In genomic region chr9:22170990-22171663, GRCh38 we compare ENCODE assay signal across 11 cellular contexts.
DNase-seq lines count a peak whose midpoint lies in the region; ATAC-seq and TF ChIP-seq lines count a peak whose summit lies in the region.
"Had no signal": no experiment of that assay in that cellular context is flagged by ENCODE, and none has a peak within 500 bp of the region (broad histone marks: within the 10 kb centered on the region; RNA-seq: fewer than 3 reads in every experiment).

No MANE protein-coding gene starts in this region.

- TF ChIP-seq CTCF in OCI-LY7 (conservative IDR thresholded peaks at IDR 0.05; ENCODE audit: low read length) (no peak), osteoblast (IDR thresholded peaks at IDR 0.05; ENCODE audit: extremely low read depth, low read depth, low read length) (no peak), WTC11 (IDR thresholded peaks at IDR 0.05) (no peak)

- H3K79me2 ChIP-seq in OCI-LY7 (ENCODE audit: insufficient read depth, low read depth, low read length) = no peaks in the 10 kb centered on the region
- H3K79me2 ChIP-seq in osteoblast (ENCODE audit: insufficient read depth, low read length) = no peaks in the 10 kb centered on the region

- peaks cover 5 to 11% (median 5%) of the 10 kb centered on the region in 3 donors for H3K4me1 Mint-ChIP-seq in CD8-positive, alpha-beta memory T cell
- H3K4me1 Mint-ChIP-seq in WTC11 = no peaks in the 10 kb centered on the region
- H3K4me1 Mint-ChIP-seq: H9 had no signal

- peak overlapping the region; percentile 61 for H3K27ac ChIP-seq in OCI-LY7 (ENCODE audit: low read depth, low read length, poor library complexity, severe bottlenecking)
- peak overlapping the region; percentile 59 for H3K27ac ChIP-seq in osteoblast (ENCODE audit: low read depth, low read length)
- no peak overlapping the region for H3K27ac ChIP-seq in CD8-positive, alpha-beta memory T cell (ENCODE audit: low read depth, low read length)
- H3K27ac ChIP-seq: right lobe of liver had no signal

- POLR2A ChIA-PET in OCI-LY7 (lab: Charles Lee) = no interaction called here
- POLR2A ChIA-PET in CD8-positive, alpha-beta memory T cell (lab: Charles Lee) = no interaction called here
- POLR2A ChIA-PET in WTC11 (lab: Charles Lee) = no interaction called here

- DNase-seq in OCI-LY7 (ENCODE audit: low spot score) = peak; percentile 70
- DNase-seq in osteoblast (ENCODE audit: insufficient read length, low spot score, missing footprints) = no peak
- no peak for DNase-seq in CD8-positive, alpha-beta memory T cell
- DNase-seq in WTC11 (ENCODE audit: low spot score) = no peak
- no peak for DNase-seq in DMS114 treated with DMSO at 0.1 percent for 48 hours (lab: John Stamatoyannopoulos, UW; ENCODE audit: unreplicated experiment)
- DNase-seq: DMS153; H9; NK-92 treated with Interleukin-12 subunit alpha and Interleukin-12 subunit beta, amount 100 ng/mL, for 24 hours; right lobe of liver had no signal

- intact Hi-C loops in OCI-LY7 (cut with micrococcal nuclease; ENCODE audit: unreplicated experiment) = no loop called here

- peaks cover 0 to 4% of the 10 kb centered on the region in 2 donors for H3K27me3 Mint-ChIP-seq in CD8-positive, alpha-beta memory T cell
- H3K27me3 Mint-ChIP-seq in WTC11 (ENCODE audit: low read depth) = no peaks in the 10 kb centered on the region

- H3K4me2 ChIP-seq in OCI-LY7 (ENCODE audit: low read length) = peak overlapping the region; percentile 47
- no peak overlapping the region for H3K4me2 ChIP-seq in osteoblast (ENCODE audit: insufficient read depth, low read length)

- H3K4me1 ChIP-seq in OCI-LY7 (ENCODE audit: insufficient read depth, low read length, poor library complexity, severe bottlenecking) (peaks cover 32% of the 10 kb centered on the region), osteoblast (ENCODE audit: insufficient read depth, low read length) (peaks cover 25% of the 10 kb centered on the region)
- H3K4me1 ChIP-seq in CD8-positive, alpha-beta memory T cell (ENCODE audit: insufficient read depth, low read length) = peaks cover 2% of the 10 kb centered on the region

- no TSS peak for BruUV-seq in OCI-LY7 (replicated peaks; lab: Mats Ljungman, UMichigan)

- peak overlapping the region in 1 of 8 donors; percentile 17 for H3K27ac Mint-ChIP-seq in CD8-positive, alpha-beta memory T cell
- H3K27ac Mint-ChIP-seq in WTC11 = no peak overlapping the region
- H3K27ac Mint-ChIP-seq: H9 had no signal

- H3K36me3 ChIP-seq in OCI-LY7 (ENCODE audit: insufficient read depth, low read length) = no peaks in the 10 kb centered on the region
- H3K36me3 ChIP-seq in osteoblast (ENCODE audit: insufficient read depth, low read length) = no peaks in the 10 kb centered on the region
- no peaks in the 10 kb centered on the region for H3K36me3 ChIP-seq in CD8-positive, alpha-beta memory T cell (ENCODE audit: insufficient read depth, low read length)
- H3K36me3 ChIP-seq: right lobe of liver had no signal

- H3K27me3 ChIP-seq in osteoblast (ENCODE audit: insufficient read depth, low read length) = no peaks in the 10 kb centered on the region
- no peaks in the 10 kb centered on the region for H3K27me3 ChIP-seq in CD8-positive, alpha-beta memory T cell (ENCODE audit: insufficient read depth, low read length, poor library complexity, severe bottlenecking)
- H3K27me3 ChIP-seq: right lobe of liver had no signal

- ATAC-seq in GM18907 (IDR thresholded peaks at IDR 0.05; ENCODE audit: unreplicated experiment) (peak; percentile 59), HG02885 (IDR thresholded peaks at IDR 0.05; ENCODE audit: poor library complexity, unreplicated experiment) (peak; percentile 78), WTC11 (no peak)

- CTCF ChIA-PET in OCI-LY7 (lab: Charles Lee; ENCODE audit: unreplicated experiment) (no interaction called here), WTC11 (lab: Charles Lee) (no interaction called here)
- CTCF ChIA-PET in CD8-positive, alpha-beta memory T cell (lab: Charles Lee) = no interaction called here

- H3K9me3 ChIP-seq in OCI-LY7 (ENCODE audit: low read length) (no peaks in the 10 kb centered on the region; the same call in 1 of the 2 replicates), osteoblast (ENCODE audit: low read depth, low read length) (no peaks in the 10 kb centered on the region)
- no peaks in the 10 kb centered on the region for H3K9me3 ChIP-seq in CD8-positive, alpha-beta memory T cell (ENCODE audit: low read length)
- H3K9me3 ChIP-seq: right lobe of liver had no signal

- no peak overlapping the region for H3K4me3 ChIP-seq in OCI-LY7 (ENCODE audit: low read depth, low read length, poor library complexity, severe bottlenecking)
- H3K4me3 ChIP-seq in osteoblast (ENCODE audit: insufficient read depth, low read length) = no peak overlapping the region
- no peak overlapping the region for H3K4me3 ChIP-seq in CD8-positive, alpha-beta memory T cell (ENCODE audit: low read length)
- H3K4me3 ChIP-seq: right lobe of liver had no signal

- no peaks in the 10 kb centered on the region for H3K9me3 Mint-ChIP-seq in CD8-positive, alpha-beta memory T cell
- H3K9me3 Mint-ChIP-seq in WTC11 = peaks cover 10% of the 10 kb centered on the region

- H3K9me2 ChIP-seq in OCI-LY7 (ENCODE audit: insufficient read depth, low read length) = no peaks in the 10 kb centered on the region; the same call in 1 of the 2 replicates

- no peaks in the 10 kb centered on the region for H4K20me1 ChIP-seq in OCI-LY7 (ENCODE audit: insufficient read depth, low read length)
- H4K20me1 ChIP-seq in osteoblast (ENCODE audit: insufficient read depth, low read length) = no peaks in the 10 kb centered on the region

- H3K36me3 Mint-ChIP-seq in CD8-positive, alpha-beta memory T cell = no peaks in the 10 kb centered on the region
- H3K36me3 Mint-ChIP-seq in WTC11 = peaks cover under 1% of the 10 kb centered on the region

- H2AFZ ChIP-seq in OCI-LY7 (ENCODE audit: low read length) (peak overlapping the region; percentile 95), osteoblast (ENCODE audit: low read length) (peak overlapping the region; percentile 82)

- no peak overlapping the region for H3K4me3 Mint-ChIP-seq in CD8-positive, alpha-beta memory T cell
- no peak overlapping the region for H3K4me3 Mint-ChIP-seq in WTC11
- H3K4me3 Mint-ChIP-seq: H9 had no signal

TF ChIP-seq in WTC11, 78 proteins besides CTCF, POLR2A, EP300 and RAD21 (continues in another document):
- TF ChIP-seq OVOL2 (CRISPR knock-in tag; IDR thresholded peaks at IDR 0.05; ENCODE audit: borderline replicate concordance) = no peak
- TF ChIP-seq ATF2 (CRISPR knock-in tag; IDR thresholded peaks at IDR 0.05; ENCODE audit: borderline replicate concordance, low read depth) = no peak
- no peak for TF ChIP-seq GTF2I (CRISPR knock-in tag; conservative IDR thresholded peaks at IDR 0.05)
- TF ChIP-seq HMGXB4 (CRISPR knock-in tag; IDR thresholded peaks at IDR 0.05) = no peak
- TF ChIP-seq MYBL2 (CRISPR knock-in tag; IDR thresholded peaks at IDR 0.05) = no peak
- no peak for TF ChIP-seq CBFB (CRISPR knock-in tag; IDR thresholded peaks at IDR 0.05; ENCODE audit: low read depth)
- no peak for TF ChIP-seq ZNF671 (CRISPR knock-in tag; IDR thresholded peaks at IDR 0.05)
- no peak for TF ChIP-seq AFF4 (CRISPR knock-in tag; IDR thresholded peaks at IDR 0.05; ENCODE audit: borderline replicate concordance)
